Comparison of ENCODE assay signal across 18 cellular contexts in the genomic region with DNA sequence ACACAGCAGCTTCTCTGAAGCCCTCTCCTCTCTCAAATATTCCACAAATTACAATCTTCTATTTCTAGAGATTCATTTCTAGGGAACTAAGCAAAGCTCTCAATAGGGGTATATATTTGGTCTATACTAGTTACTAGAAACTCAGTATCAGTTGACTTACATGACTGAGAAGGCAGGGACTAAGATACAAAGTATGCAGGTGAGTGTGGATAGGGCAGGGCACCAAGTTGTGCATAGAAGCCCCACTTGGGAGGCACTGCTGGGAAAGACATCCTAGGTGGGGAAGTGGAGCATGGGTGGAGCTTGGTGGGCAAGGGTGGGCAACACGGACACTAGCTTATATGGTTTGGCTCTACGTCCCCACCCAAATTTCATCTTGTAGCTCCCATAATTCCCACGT.
DNase-seq lines count a peak whose midpoint lies in the region; ATAC-seq, FAIRE-seq and TF ChIP-seq lines count a peak whose summit lies in the region.
"Had no signal": no experiment of that assay in that cellular context is flagged by ENCODE, and none has a peak within 500 bp of the region (broad histone marks: within the 10 kb centered on the region; RNA-seq: fewer than 3 reads in every experiment).

No MANE protein-coding gene starts in this region.

- ATAC-seq in activated B cell treated with CpG ODN at 0.5 μM for 24 hours (ENCODE audit: low read depth): no peak
- ATAC-seq: K562 had no signal

- H3K9ac ChIP-seq in endothelial cell of umbilical vein (replicated peaks; ENCODE audit: extremely low read depth, insufficient read depth, low read length): no peak overlapping the region
- H3K9ac ChIP-seq in smooth muscle cell (ENCODE audit: low read depth): peak overlapping the region; percentile 88

- H3K27me3 ChIP-seq in endothelial cell of umbilical vein (ENCODE audit: control insufficient read depth in 2 of 2, insufficient read depth in 2 of 2, low read length in 2 of 2) (no peaks in the 10 kb centered on the region), smooth muscle cell (ENCODE audit: low read depth) (no peaks in the 10 kb centered on the region), transverse colon (no peaks in the 10 kb centered on the region)

- DNase-seq in activated CD4-positive, alpha-beta memory T cell treated with anti-CD3 and anti-CD28 coated beads, Interleukin-2, amount 10 ng/mL, durations not matched to agents 7 days and 5 days: no peak
- DNase-seq in activated CD4-positive, alpha-beta memory T cell treated with anti-CD3 and anti-CD28 coated beads for 36 hours: no peak
- DNase-seq in activated B cell treated with CpG ODN at 0.5 μM for 24 hours: no peak
- no peak for DNase-seq in endothelial cell of umbilical vein (ENCODE audit: low read depth, low spot score)
- DNase-seq in smooth muscle cell (lab: John Stamatoyannopoulos, UW; ENCODE audit: unreplicated experiment): no peak
- no peak for DNase-seq in GM13977 (ENCODE audit: low spot score)
- no peak for DNase-seq in transverse colon
- DNase-seq in NOMO-1 treated with dmso at 0.1 percent for 144 hours (lab: John Stamatoyannopoulos, UW; ENCODE audit: unreplicated experiment): no peak
- DNase-seq: caudate nucleus; endodermal cell; NCI-H1092; NCI-H2171 treated with DMSO at 0.1 percent for 48 hours; NCI-H82; nephron progenitor cell; stimulated activated CD4-positive, alpha-beta T cell treated with anti-CD3 and anti-CD28 coated beads, Interleukin-15, amount 100 ng/mL, for 24 hours had no signal

- H3K4me3 ChIP-seq in endothelial cell of umbilical vein (replicated peaks in 1 of 3; ENCODE audit: insufficient read depth in 1 of 3, low read depth in 1 of 3, low read length in 3 of 3) (no peak overlapping the region), smooth muscle cell (no peak overlapping the region), transverse colon (no peak overlapping the region)
- H3K4me3 ChIP-seq: K562 had no signal

- H3K4me1 Mint-ChIP-seq in activated CD4-positive, alpha-beta memory T cell treated with anti-CD3 and anti-CD28 coated beads, Interleukin-2, amount 10 ng/mL, durations not matched to agents 7 days and 5 days: peaks cover 65% of the 10 kb centered on the region
- H3K4me1 Mint-ChIP-seq in activated CD4-positive, alpha-beta memory T cell treated with anti-CD3 and anti-CD28 coated beads for 36 hours (ENCODE audit: low read depth): peaks cover 55% of the 10 kb centered on the region
- H3K4me1 Mint-ChIP-seq in activated B cell treated with CpG ODN at 0.5 μM for 24 hours: peaks cover 61% of the 10 kb centered on the region
- H3K4me1 Mint-ChIP-seq: endodermal cell, nephron progenitor cell had no signal

- no peaks in the 10 kb centered on the region for H3K9me3 Mint-ChIP-seq in activated CD4-positive, alpha-beta memory T cell treated with anti-CD3 and anti-CD28 coated beads, Interleukin-2, amount 10 ng/mL, durations not matched to agents 7 days and 5 days
- H3K9me3 Mint-ChIP-seq in activated CD4-positive, alpha-beta memory T cell treated with anti-CD3 and anti-CD28 coated beads for 36 hours: no peaks in the 10 kb centered on the region
- H3K9me3 Mint-ChIP-seq in activated B cell treated with CpG ODN at 0.5 μM for 24 hours: no peaks in the 10 kb centered on the region
- H3K9me3 Mint-ChIP-seq: activated naive CD4-positive, alpha-beta T cell treated with anti-CD3 and anti-CD28 coated beads, Interleukin-2, amount 50 U/mL, for 72 hours; endodermal cell; nephron progenitor cell had no signal

- dilution Hi-C loops in endothelial cell of umbilical vein (cut with MboI; ENCODE audit: extremely low pct_ligation_motif_present, low sequenced_read_pairs): no loop called here

- H3F3A ChIP-seq in smooth muscle cell (ENCODE audit: low read depth): peaks cover 8% of the 10 kb centered on the region

- H3K27me3 Mint-ChIP-seq in activated CD4-positive, alpha-beta memory T cell treated with anti-CD3 and anti-CD28 coated beads, Interleukin-2, amount 10 ng/mL, durations not matched to agents 7 days and 5 days: no peaks in the 10 kb centered on the region
- no peaks in the 10 kb centered on the region for H3K27me3 Mint-ChIP-seq in activated CD4-positive, alpha-beta memory T cell treated with anti-CD3 and anti-CD28 coated beads for 36 hours
- H3K27me3 Mint-ChIP-seq in activated B cell treated with CpG ODN at 0.5 μM for 24 hours: no peaks in the 10 kb centered on the region

- H3K4me2 ChIP-seq in endothelial cell of umbilical vein (ENCODE audit: insufficient read depth, low read length): no peak overlapping the region
- no peak overlapping the region for H3K4me2 ChIP-seq in smooth muscle cell

- H3K36me3 ChIP-seq in endothelial cell of umbilical vein (ENCODE audit: control insufficient read depth in 2 of 2, extremely low read depth in 1 of 2, insufficient read depth in 2 of 2, low read length in 2 of 2) (no peaks in the 10 kb centered on the region), smooth muscle cell (ENCODE audit: low read depth) (no peaks in the 10 kb centered on the region), transverse colon (no peaks in the 10 kb centered on the region)

- H3K27ac ChIP-seq in endothelial cell of umbilical vein (ENCODE audit: insufficient read depth, low read depth, low read length) (peak overlapping the region; percentile 98), smooth muscle cell (ENCODE audit: low read depth) (peak overlapping the region; percentile 98), transverse colon (no peak overlapping the region)
- H3K27ac ChIP-seq: HL-60 had no signal

- in situ Hi-C loops in GM13977 (cut with MboI; ENCODE audit: low pct_unique_long_range_greater_than_20kb, low sequenced_read_pairs, unreplicated experiment): no loop called here
- in situ Hi-C loops in transverse colon (cut with MboI; ENCODE audit: low pct_ligation_motif_present in 1 of 4, low pct_unique_long_range_greater_than_20kb in 1 of 4, low sequenced_read_pairs in 3 of 4): no loop called here

- CTCF ChIA-PET in activated CD4-positive, alpha-beta memory T cell treated with anti-CD3 and anti-CD28 coated beads, Interleukin-2, amount 10 ng/mL, durations not matched to agents 7 days and 5 days (lab: Charles Lee): interaction anchor here (1.2 kb wide), 1 partner anchor 225 kb away, joined by 3 read pairs; no protein-coding TSS in a partner anchor
- CTCF ChIA-PET in activated CD4-positive, alpha-beta memory T cell treated with anti-CD3 and anti-CD28 coated beads for 36 hours (lab: Charles Lee): no interaction called here
- CTCF ChIA-PET in activated B cell treated with CpG ODN at 0.5 μM for 24 hours (lab: Charles Lee): no interaction called here
- CTCF ChIA-PET in endothelial cell of umbilical vein (lab: Charles Lee): interaction anchor here (0.7 to 2.2 kb wide), 2 partner anchors 31 to 50 kb away, joined by 3 to 16 read pairs; no protein-coding TSS in a partner anchor

- H3K79me2 ChIP-seq in endothelial cell of umbilical vein (ENCODE audit: control insufficient read depth, insufficient read depth, low read length) (no peaks in the 10 kb centered on the region), smooth muscle cell (ENCODE audit: low read depth) (no peaks in the 10 kb centered on the region)

- H3K4me3 Mint-ChIP-seq in activated CD4-positive, alpha-beta memory T cell treated with anti-CD3 and anti-CD28 coated beads, Interleukin-2, amount 10 ng/mL, durations not matched to agents 7 days and 5 days: no peak overlapping the region
- no peak overlapping the region for H3K4me3 Mint-ChIP-seq in activated CD4-positive, alpha-beta memory T cell treated with anti-CD3 and anti-CD28 coated beads for 36 hours
- no peak overlapping the region for H3K4me3 Mint-ChIP-seq in activated B cell treated with CpG ODN at 0.5 μM for 24 hours
- H3K4me3 Mint-ChIP-seq: endodermal cell, nephron progenitor cell had no signal

- H3K9me3 ChIP-seq in endothelial cell of umbilical vein (replicated peaks; ENCODE audit: control insufficient read depth, insufficient read depth, low read length): no peaks in the 10 kb centered on the region
- H3K9me3 ChIP-seq in smooth muscle cell (replicated peaks; ENCODE audit: low read depth): no peaks in the 10 kb centered on the region
- H3K9me3 ChIP-seq in transverse colon: no peaks in the 10 kb centered on the region

- peaks cover 8% of the 10 kb centered on the region for H3K36me3 Mint-ChIP-seq in activated CD4-positive, alpha-beta memory T cell treated with anti-CD3 and anti-CD28 coated beads, Interleukin-2, amount 10 ng/mL, durations not matched to agents 7 days and 5 days (ENCODE audit: low read depth)
- H3K36me3 Mint-ChIP-seq in activated CD4-positive, alpha-beta memory T cell treated with anti-CD3 and anti-CD28 coated beads for 36 hours: no peaks in the 10 kb centered on the region
- H3K36me3 Mint-ChIP-seq in activated B cell treated with CpG ODN at 0.5 μM for 24 hours (ENCODE audit: low read depth): no peaks in the 10 kb centered on the region

- H3K27ac Mint-ChIP-seq in activated CD4-positive, alpha-beta memory T cell treated with anti-CD3 and anti-CD28 coated beads, Interleukin-2, amount 10 ng/mL, durations not matched to agents 7 days and 5 days: peak overlapping the region; percentile 34
- no peak overlapping the region for H3K27ac Mint-ChIP-seq in activated CD4-positive, alpha-beta memory T cell treated with anti-CD3 and anti-CD28 coated beads for 36 hours
- peak overlapping the region; percentile 74 for H3K27ac Mint-ChIP-seq in activated B cell treated with CpG ODN at 0.5 μM for 24 hours
- H3K27ac Mint-ChIP-seq: endodermal cell, nephron progenitor cell had no signal

- BruUV-seq in endothelial cell of umbilical vein (replicated peaks; lab: Mats Ljungman, UMichigan): no TSS peak

- H3K9me1 ChIP-seq in endothelial cell of umbilical vein (replicated peaks; ENCODE audit: control insufficient read depth, extremely low read depth, insufficient read depth, low read length): no peaks in the 10 kb centered on the region

- POLR2A ChIA-PET in activated CD4-positive, alpha-beta memory T cell treated with anti-CD3 and anti-CD28 coated beads, Interleukin-2, amount 10 ng/mL, durations not matched to agents 7 days and 5 days (lab: Charles Lee): interaction anchor here (0.8 to 2.4 kb wide), 3 partner anchors 44 to 115 kb away, joined by 3 to 12 read pairs (median 6); no protein-coding TSS in a partner anchor
- POLR2A ChIA-PET in activated CD4-positive, alpha-beta memory T cell treated with anti-CD3 and anti-CD28 coated beads for 36 hours (lab: Charles Lee): interaction anchor here (0.6 kb wide), 1 partner anchor 239 kb away, joined by 5 read pairs; no protein-coding TSS in a partner anchor
- POLR2A ChIA-PET in activated B cell treated with CpG ODN at 0.5 μM for 24 hours (lab: Charles Lee): interaction anchor here (1.0 kb wide), 1 partner anchor 15 kb away, joined by 3 read pairs; no protein-coding TSS in a partner anchor
- POLR2A ChIA-PET in endothelial cell of umbilical vein (lab: Charles Lee): interaction anchor here (0.8 kb wide), 1 partner anchor 75 kb away, joined by 3 read pairs; no protein-coding TSS in a partner anchor

- intact Hi-C loops in activated CD4-positive, alpha-beta memory T cell treated with anti-CD3 and anti-CD28 coated beads for 36 hours (cut with micrococcal nuclease): no loop called here
- intact Hi-C loops in activated B cell treated with CpG ODN at 0.5 μM for 24 hours (cut with micrococcal nuclease): no loop called here
- intact Hi-C loops in endothelial cell of umbilical vein (cut with micrococcal nuclease): no loop called here
- intact Hi-C loops in transverse colon (cut with DNase I; ENCODE audit: low total_unique reads): no loop called here

- no peak overlapping the region for H2AFZ ChIP-seq in endothelial cell of umbilical vein (ENCODE audit: low read depth, low read length)
- H2AFZ ChIP-seq in smooth muscle cell (ENCODE audit: low read depth): no peak overlapping the region

- no peak for FAIRE-seq in endothelial cell of umbilical vein (lab: Jason Lieb, UNC)
- FAIRE-seq: K562 had no signal

- H3K4me1 ChIP-seq in endothelial cell of umbilical vein (ENCODE audit: control insufficient read depth, extremely low read depth, insufficient read depth, low read length): peaks cover 30% of the 10 kb centered on the region
- H3K4me1 ChIP-seq in smooth muscle cell (ENCODE audit: low read depth): peaks cover 8% of the 10 kb centered on the region
- peaks cover 0 to 9% (median 4%) of the 10 kb centered on the region in 4 donors for H3K4me1 ChIP-seq in transverse colon

- TF ChIP-seq CTCF in activated B cell treated with CpG ODN at 0.5 μM for 24 hours (IDR thresholded peaks at IDR 0.05) (no peak), endothelial cell of umbilical vein (IDR thresholded peaks at IDR 0.05; ENCODE audit: extremely low read depth in 1 of 2, insufficient read depth in 1 of 2, low read depth in 1 of 2, low read length in 2 of 2) (no peak), smooth muscle cell (IDR thresholded peaks at IDR 0.05; ENCODE audit: borderline replicate concordance, insufficient read depth, poor library complexity, severe bottlenecking) (no peak), GM13977 (IDR thresholded peaks at IDR 0.05; ENCODE audit: extremely low read depth, insufficient read depth, missing control alignments) (no peak), transverse colon (IDR thresholded peaks at IDR 0.05) (no peak)

- 100% methylated on average over 3 of the region's 3 CpGs for WGBS in smooth muscle cell (ENCODE audit: low lambda C conversion rate)
- 96 to 100% methylated on average over 2 to 3 of the region's 3 CpGs for WGBS in transverse colon (ENCODE audit: low coverage in 1 of 2), 2 donors

- TF ChIP-seq EP300 in transverse colon (IDR thresholded peaks at IDR 0.05; ENCODE audit: low read depth): no peak

- TF ChIP-seq POLR2A in endothelial cell of umbilical vein (IDR thresholded peaks at IDR 0.05; ENCODE audit: low read depth, low read length): no peak
- TF ChIP-seq POLR2A in transverse colon (IDR thresholded peaks at IDR 0.05): no peak

- H4K20me1 ChIP-seq in endothelial cell of umbilical vein (replicated peaks; ENCODE audit: control insufficient read depth, extremely low read depth, insufficient read depth, low read length): no peaks in the 10 kb centered on the region
- H4K20me1 ChIP-seq in smooth muscle cell (ENCODE audit: low read depth): no peaks in the 10 kb centered on the region

Comparison
In these comparisons a context has a peak if more than half of its experiments do, and no peak if none do; other contexts are left out.
1. CTCF ChIA-PET loops: an anchor here in activated CD4-positive, alpha-beta memory T cell treated with anti-CD3 and anti-CD28 coated beads, Interleukin-2, amount 10 ng/mL, durations not matched to agents 7 days and 5 days (1.2 kb wide) and endothelial cell of umbilical vein (0.7 to 2.2 kb wide); none called in activated CD4-positive, alpha-beta memory T cell treated with anti-CD3 and anti-CD28 coated beads for 36 hours and activated B cell treated with CpG ODN at 0.5 μM for 24 hours.
2. H3K27ac ChIP-seq: peak in endothelial cell of umbilical vein (single experiment) and smooth muscle cell (single experiment); none in transverse colon (0 of 4).